Comparison of ENCODE assay signal across 1 cellular context in the genomic region with DNA sequence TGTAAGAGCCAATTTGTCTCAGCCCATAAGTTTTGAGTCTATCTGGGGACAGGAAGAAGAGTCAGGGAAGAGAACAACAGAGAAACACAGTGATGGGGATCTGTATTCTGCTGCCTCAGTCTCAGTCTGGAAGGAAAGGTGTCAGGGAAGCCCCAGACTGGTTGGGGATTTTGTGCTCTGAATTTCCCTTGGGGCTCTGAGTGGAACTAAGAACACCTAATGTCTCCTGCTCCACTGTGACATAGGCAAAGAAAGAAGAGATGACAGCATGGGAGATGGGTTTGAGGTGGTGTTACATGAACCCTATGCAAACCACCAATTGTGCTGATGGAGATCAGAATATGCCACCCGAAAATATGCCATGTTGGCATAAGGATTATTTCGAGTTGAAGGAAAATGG.
A peak's percentile ranks its signal among the peaks of the same experiment; 100 is the strongest.
TF ChIP-seq lines count a peak whose summit lies in the region.

No MANE protein-coding gene starts in this region.

TF ChIP-seq in GM12878, 131 proteins besides CTCF, POLR2A, EP300 and RAD21 (continued from another document):
- TF ChIP-seq, protein P1, sequence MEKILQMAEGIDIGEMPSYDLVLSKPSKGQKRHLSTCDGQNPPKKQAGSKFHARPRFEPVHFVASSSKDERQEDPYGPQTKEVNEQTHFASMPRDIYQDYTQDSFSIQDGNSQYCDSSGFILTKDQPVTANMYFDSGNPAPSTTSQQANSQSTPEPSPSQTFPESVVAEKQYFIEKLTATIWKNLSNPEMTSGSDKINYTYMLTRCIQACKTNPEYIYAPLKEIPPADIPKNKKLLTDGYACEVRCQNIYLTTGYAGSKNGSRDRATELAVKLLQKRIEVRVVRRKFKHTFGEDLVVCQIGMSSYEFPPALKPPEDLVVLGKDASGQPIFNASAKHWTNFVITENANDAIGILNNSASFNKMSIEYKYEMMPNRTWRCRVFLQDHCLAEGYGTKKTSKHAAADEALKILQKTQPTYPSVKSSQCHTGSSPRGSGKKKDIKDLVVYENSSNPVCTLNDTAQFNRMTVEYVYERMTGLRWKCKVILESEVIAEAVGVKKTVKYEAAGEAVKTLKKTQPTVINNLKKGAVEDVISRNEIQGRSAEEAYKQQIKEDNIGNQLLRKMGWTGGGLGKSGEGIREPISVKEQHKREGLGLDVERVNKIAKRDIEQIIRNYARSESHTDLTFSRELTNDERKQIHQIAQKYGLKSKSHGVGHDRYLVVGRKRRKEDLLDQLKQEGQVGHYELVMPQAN (conservative IDR thresholded peaks at IDR 0.05): no peak
- TF ChIP-seq KDM1A (IDR thresholded peaks at IDR 0.05; ENCODE audit: borderline replicate concordance): no peak
- TF ChIP-seq BACH1 (IDR thresholded peaks at IDR 0.05; ENCODE audit: borderline replicate concordance): no peak
- TF ChIP-seq, protein P2, sequence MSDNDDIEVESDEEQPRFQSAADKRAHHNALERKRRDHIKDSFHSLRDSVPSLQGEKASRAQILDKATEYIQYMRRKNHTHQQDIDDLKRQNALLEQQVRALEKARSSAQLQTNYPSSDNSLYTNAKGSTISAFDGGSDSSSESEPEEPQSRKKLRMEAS (IDR thresholded peaks at IDR 0.05; ENCODE audit: low read depth, low read length): no peak
- TF ChIP-seq RFX5 (IDR thresholded peaks at IDR 0.05; ENCODE audit: low read depth, low read length): no peak
- TF ChIP-seq BHLHE40 (IDR thresholded peaks at IDR 0.05; ENCODE audit: borderline replicate concordance in 1 of 2, low read depth in 2 of 2, low read length in 1 of 2): no peak; a peak in 1 of 4 replicates
- TF ChIP-seq BCL11A (IDR thresholded peaks at IDR 0.05; ENCODE audit: low read depth, low read length): peak; percentile 34; the same call in 1 of the 2 replicates
- peak; percentile 81 for TF ChIP-seq ATF7 (IDR thresholded peaks at IDR 0.05; ENCODE audit: low read depth)
- TF ChIP-seq ZNF274 (IDR thresholded peaks at IDR 0.05; ENCODE audit: insufficient read depth, insufficient read length): no peak
- TF ChIP-seq CHD4 (IDR thresholded peaks at IDR 0.05): no peak
- no peak for TF ChIP-seq CBX3 (IDR thresholded peaks at IDR 0.05; ENCODE audit: borderline replicate concordance, low read depth)
- TF ChIP-seq, protein P3, sequence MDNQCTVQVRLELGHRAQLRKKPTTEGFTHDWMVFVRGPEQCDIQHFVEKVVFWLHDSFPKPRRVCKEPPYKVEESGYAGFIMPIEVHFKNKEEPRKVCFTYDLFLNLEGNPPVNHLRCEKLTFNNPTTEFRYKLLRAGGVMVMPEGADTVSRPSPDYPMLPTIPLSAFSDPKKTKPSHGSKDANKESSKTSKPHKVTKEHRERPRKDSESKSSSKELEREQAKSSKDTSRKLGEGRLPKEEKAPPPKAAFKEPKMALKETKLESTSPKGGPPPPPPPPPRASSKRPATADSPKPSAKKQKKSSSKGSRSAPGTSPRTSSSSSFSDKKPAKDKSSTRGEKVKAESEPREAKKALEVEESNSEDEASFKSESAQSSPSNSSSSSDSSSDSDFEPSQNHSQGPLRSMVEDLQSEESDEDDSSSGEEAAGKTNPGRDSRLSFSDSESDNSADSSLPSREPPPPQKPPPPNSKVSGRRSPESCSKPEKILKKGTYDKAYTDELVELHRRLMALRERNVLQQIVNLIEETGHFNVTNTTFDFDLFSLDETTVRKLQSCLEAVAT (IDR thresholded peaks at IDR 0.05): peak; percentile 87
- TF ChIP-seq, protein P4, sequence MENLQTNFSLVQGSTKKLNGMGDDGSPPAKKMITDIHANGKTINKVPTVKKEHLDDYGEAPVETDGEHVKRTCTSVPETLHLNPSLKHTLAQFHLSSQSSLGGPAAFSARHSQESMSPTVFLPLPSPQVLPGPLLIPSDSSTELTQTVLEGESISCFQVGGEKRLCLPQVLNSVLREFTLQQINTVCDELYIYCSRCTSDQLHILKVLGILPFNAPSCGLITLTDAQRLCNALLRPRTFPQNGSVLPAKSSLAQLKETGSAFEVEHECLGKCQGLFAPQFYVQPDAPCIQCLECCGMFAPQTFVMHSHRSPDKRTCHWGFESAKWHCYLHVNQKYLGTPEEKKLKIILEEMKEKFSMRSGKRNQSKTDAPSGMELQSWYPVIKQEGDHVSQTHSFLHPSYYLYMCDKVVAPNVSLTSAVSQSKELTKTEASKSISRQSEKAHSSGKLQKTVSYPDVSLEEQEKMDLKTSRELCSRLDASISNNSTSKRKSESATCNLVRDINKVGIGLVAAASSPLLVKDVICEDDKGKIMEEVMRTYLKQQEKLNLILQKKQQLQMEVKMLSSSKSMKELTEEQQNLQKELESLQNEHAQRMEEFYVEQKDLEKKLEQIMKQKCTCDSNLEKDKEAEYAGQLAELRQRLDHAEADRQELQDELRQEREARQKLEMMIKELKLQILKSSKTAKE (IDR thresholded peaks at IDR 0.05; ENCODE audit: low read depth, poor library complexity, severe bottlenecking): peak; percentile 65
- TF ChIP-seq, protein P5, sequence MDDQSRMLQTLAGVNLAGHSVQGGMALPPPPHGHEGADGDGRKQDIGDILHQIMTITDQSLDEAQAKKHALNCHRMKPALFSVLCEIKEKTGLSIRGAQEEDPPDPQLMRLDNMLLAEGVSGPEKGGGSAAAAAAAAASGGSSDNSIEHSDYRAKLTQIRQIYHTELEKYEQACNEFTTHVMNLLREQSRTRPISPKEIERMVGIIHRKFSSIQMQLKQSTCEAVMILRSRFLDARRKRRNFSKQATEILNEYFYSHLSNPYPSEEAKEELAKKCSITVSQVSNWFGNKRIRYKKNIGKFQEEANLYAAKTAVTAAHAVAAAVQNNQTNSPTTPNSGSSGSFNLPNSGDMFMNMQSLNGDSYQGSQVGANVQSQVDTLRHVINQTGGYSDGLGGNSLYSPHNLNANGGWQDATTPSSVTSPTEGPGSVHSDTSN (IDR thresholded peaks at IDR 0.05; ENCODE audit: insufficient replicate concordance, low read depth, low read length): no peak
- TF ChIP-seq NFYA (IDR thresholded peaks at IDR 0.05; ENCODE audit: borderline replicate concordance, low read depth, low read length): no peak
